1 cellular context compared by ENCODE assay signal in the genomic region with DNA sequence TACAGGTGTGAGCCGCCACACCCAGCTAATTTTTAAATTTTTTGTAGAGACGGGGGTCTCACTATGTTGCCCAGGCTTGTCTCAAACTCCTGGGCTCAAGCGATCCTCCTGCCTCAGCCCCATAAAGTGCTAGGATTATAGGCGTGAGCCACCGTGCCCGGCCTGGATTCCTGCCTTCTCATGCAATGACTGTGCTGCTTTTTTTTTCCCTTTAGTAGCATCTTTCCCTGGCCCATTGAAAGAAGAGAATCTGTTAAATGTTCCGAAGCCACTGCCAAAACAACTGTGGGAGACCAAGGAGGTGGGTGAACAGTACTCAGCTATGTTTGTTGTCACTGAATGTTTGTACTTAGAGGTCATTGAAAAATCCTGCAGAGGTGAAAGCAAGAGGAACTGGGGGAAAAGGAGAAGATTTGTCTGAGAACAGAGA.
TF ChIP-seq lines count a peak whose summit lies in the region.

No MANE protein-coding gene starts in this region.

TF ChIP-seq in K562, 482 proteins besides CTCF, POLR2A, EP300 and RAD21 (continued from another document):
- TF ChIP-seq CEBPZ (IDR thresholded peaks at IDR 0.05; ENCODE audit: borderline replicate concordance, low read depth, low read length): no peak
- peak; percentile 66 for TF ChIP-seq MAFF (IDR thresholded peaks at IDR 0.05; ENCODE audit: low read length)
- no peak for TF ChIP-seq SRSF1 (IDR thresholded peaks at IDR 0.05; ENCODE audit: low read depth, low read length)
- TF ChIP-seq KAT7 (CRISPR knock-in tag; IDR thresholded peaks at IDR 0.05; ENCODE audit: borderline replicate concordance): no peak
- TF ChIP-seq, protein P1, sequence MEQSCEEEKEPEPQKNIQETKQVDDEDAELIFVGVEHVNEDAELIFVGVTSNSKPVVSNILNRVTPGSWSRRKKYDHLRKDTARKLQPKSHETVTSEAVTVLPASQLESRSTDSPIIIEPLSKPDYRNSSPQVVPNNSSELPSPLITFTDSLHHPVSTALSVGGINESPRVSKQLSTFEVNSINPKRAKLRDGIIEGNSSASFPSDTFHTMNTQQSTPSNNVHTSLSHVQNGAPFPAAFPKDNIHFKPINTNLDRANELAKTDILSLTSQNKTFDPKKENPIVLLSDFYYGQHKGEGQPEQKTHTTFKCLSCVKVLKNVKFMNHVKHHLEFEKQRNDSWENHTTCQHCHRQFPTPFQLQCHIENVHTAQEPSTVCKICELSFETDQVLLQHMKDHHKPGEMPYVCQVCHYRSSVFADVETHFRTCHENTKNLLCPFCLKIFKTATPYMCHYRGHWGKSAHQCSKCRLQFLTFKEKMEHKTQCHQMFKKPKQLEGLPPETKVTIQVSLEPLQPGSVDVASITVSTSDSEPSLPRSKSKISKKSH (CRISPR knock-in tag; IDR thresholded peaks at IDR 0.05): no peak
- no peak for TF ChIP-seq NEUROD1 (IDR thresholded peaks at IDR 0.05; ENCODE audit: borderline replicate concordance, low read depth, low read length, partially characterized antibody)
- TF ChIP-seq KDM1A (IDR thresholded peaks at IDR 0.05): peak in 1 of 2 experiments; percentile 58; a peak in 1 of 4 replicates
- TF ChIP-seq ZNF121 (CRISPR knock-in tag; conservative IDR thresholded peaks at IDR 0.05): peak; percentile 80; the same call in 1 of the 2 replicates
